Comparison of ENCODE assay signal across 11 cellular contexts in the genomic region with DNA sequence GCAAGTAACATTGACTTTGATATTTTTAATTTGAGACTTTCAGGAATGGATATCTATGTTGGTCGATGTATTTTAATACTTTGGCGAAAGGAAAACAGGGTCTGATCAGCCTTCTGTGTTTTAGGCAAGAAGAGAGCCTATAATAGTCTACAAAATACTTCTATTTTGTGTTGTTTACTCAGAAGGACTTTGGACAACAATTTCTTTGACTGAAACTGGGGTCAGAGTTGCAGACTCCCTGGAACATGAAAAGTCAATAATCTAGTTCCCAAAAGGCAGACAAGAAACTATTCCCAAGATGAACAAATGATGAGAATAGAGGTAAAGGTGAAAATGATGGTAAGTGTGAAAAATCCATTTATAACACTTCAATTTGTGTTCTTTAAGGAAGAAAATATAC.
"Had no signal": no experiment of that assay in that cellular context is flagged by ENCODE, and none has a peak within 500 bp of the region (broad histone marks: within the 10 kb centered on the region; RNA-seq: fewer than 3 reads in every experiment).

No MANE protein-coding gene starts in this region.

- DNase-seq: GM23248, GOT3, H7, H9, HCEC 1CT, HFFc6 had no signal

- H2AFZ ChIP-seq: GM23248 had no signal

- H3K4me3 ChIP-seq: GM23248, GM23338, HAP-1 had no signal

- H3K9ac ChIP-seq: GM23248 had no signal

- H3K4me1 ChIP-seq: HAP-1 had no signal

- H3K9me3 ChIP-seq: HAP-1 had no signal

- H3K4me2 ChIP-seq: GM23338 had no signal

- ATAC-seq: GM23338, HCT116 had no signal

- FAIRE-seq: H1, H54 had no signal

- H3K36me3 ChIP-seq: HAP-1 had no signal

- H3K27ac ChIP-seq: GM23248 had no signal
